Comparison of ENCODE assay signal across 11 cellular contexts in genomic region chr17:38894276-38894675, GRCh38. TPM values are rescaled to one million over a fixed set of nuclear protein-coding genes. Genes with fewer than 3 reads are reported as not detected.
DNase-seq lines count a peak whose midpoint lies in the region; ATAC-seq and TF ChIP-seq lines count a peak whose summit lies in the region.
"Had no signal": no experiment of that assay in that cellular context is flagged by ENCODE, and none has a peak within 500 bp of the region (broad histone marks: within the 10 kb centered on the region; RNA-seq: fewer than 3 reads in every experiment).

No MANE protein-coding gene starts in this region.

- DNase-seq in NCI-H82 (lab: John Stamatoyannopoulos, UW) (peak; percentile 41), NCI-H82 treated with DMSO at 0.1 percent for 48 hours (lab: John Stamatoyannopoulos, UW; ENCODE audit: unreplicated experiment) (no peak), left lung (no peak), AG20443 (ENCODE audit: low spot score) (no peak), NCI-H1048 (lab: John Stamatoyannopoulos, UW) (no peak), foreskin fibroblast (no peak)
- no peak for DNase-seq in activated CD4-positive, alpha-beta memory T cell treated with anti-CD3 and anti-CD28 coated beads, Interleukin-2, amount 10 ng/mL, durations not matched to agents 7 days and 5 days
- no peak for DNase-seq in stimulated activated naive CD8-positive, alpha-beta T cell treated with anti-CD3 and anti-CD28 coated beads, Interleukin-15, amount 100 ng/mL, for 72 hours
- DNase-seq: 8988T; stimulated activated naive CD4-positive, alpha-beta T cell treated with Interleukin-2 at 50 U/mL for 16 hours had no signal

- intact Hi-C loops in left lung (cut with DNase I), result no loop called here

- POLR2A ChIA-PET in activated CD4-positive, alpha-beta memory T cell treated with anti-CD3 and anti-CD28 coated beads, Interleukin-2, amount 10 ng/mL, durations not matched to agents 7 days and 5 days (lab: Charles Lee), result interaction anchor here (0.6 to 3.5 kb wide), 6 partner anchors 8 to 666 kb away, joined by 3 to 24 read pairs (median 6); partner anchors contain the start of genes LASP1 and RPL23

- H3K9me3 Mint-ChIP-seq in activated CD4-positive, alpha-beta memory T cell treated with anti-CD3 and anti-CD28 coated beads, Interleukin-2, amount 10 ng/mL, durations not matched to agents 7 days and 5 days, result no peaks in the 10 kb centered on the region
- no peaks in the 10 kb centered on the region for H3K9me3 Mint-ChIP-seq in stimulated activated naive CD8-positive, alpha-beta T cell treated with anti-CD3 and anti-CD28 coated beads, Interleukin-15, amount 100 ng/mL, for 72 hours

- no peak overlapping the region for H3K4me3 Mint-ChIP-seq in activated CD4-positive, alpha-beta memory T cell treated with anti-CD3 and anti-CD28 coated beads, Interleukin-2, amount 10 ng/mL, durations not matched to agents 7 days and 5 days
- H3K4me3 Mint-ChIP-seq in stimulated activated naive CD8-positive, alpha-beta T cell treated with anti-CD3 and anti-CD28 coated beads, Interleukin-15, amount 100 ng/mL, for 72 hours, result peak overlapping the region in 1 of 2 donors; percentile 67

- H3K27ac Mint-ChIP-seq in activated CD4-positive, alpha-beta memory T cell treated with anti-CD3 and anti-CD28 coated beads, Interleukin-2, amount 10 ng/mL, durations not matched to agents 7 days and 5 days, result peak overlapping the region; percentile 71
- peak overlapping the region; percentile 31 to 74 for H3K27ac Mint-ChIP-seq in stimulated activated naive CD8-positive, alpha-beta T cell treated with anti-CD3 and anti-CD28 coated beads, Interleukin-15, amount 100 ng/mL, for 72 hours

- TF ChIP-seq CTCF in left lung (IDR thresholded peaks at IDR 0.05) (no peak), foreskin fibroblast (IDR thresholded peaks at IDR 0.05; ENCODE audit: low read depth, low read length) (no peak)

- H3K36me3 ChIP-seq in left lung, result peaks cover 0 to 84% of the 10 kb centered on the region in 2 donors

- no peaks in the 10 kb centered on the region for H3K9me3 ChIP-seq in left lung

- H3K27me3 ChIP-seq in left lung, result no peaks in the 10 kb centered on the region

- CTCF ChIA-PET in activated CD4-positive, alpha-beta memory T cell treated with anti-CD3 and anti-CD28 coated beads, Interleukin-2, amount 10 ng/mL, durations not matched to agents 7 days and 5 days (lab: Charles Lee), result interaction anchor here (0.6 to 2.3 kb wide), 5 partner anchors 10 to 271 kb away, joined by 3 to 7 read pairs (median 4); partner anchors contain the start of gene LASP1

- peaks cover 72% of the 10 kb centered on the region for H3K36me3 Mint-ChIP-seq in activated CD4-positive, alpha-beta memory T cell treated with anti-CD3 and anti-CD28 coated beads, Interleukin-2, amount 10 ng/mL, durations not matched to agents 7 days and 5 days (ENCODE audit: low read depth)

- H3K27ac ChIP-seq in left lung, result peak overlapping the region; percentile 60 to 76
- H3K27ac ChIP-seq: SK-N-MC had no signal

- H3K4me1 Mint-ChIP-seq in activated CD4-positive, alpha-beta memory T cell treated with anti-CD3 and anti-CD28 coated beads, Interleukin-2, amount 10 ng/mL, durations not matched to agents 7 days and 5 days, result peaks cover 86% of the 10 kb centered on the region
- H3K4me1 Mint-ChIP-seq in stimulated activated naive CD8-positive, alpha-beta T cell treated with anti-CD3 and anti-CD28 coated beads, Interleukin-15, amount 100 ng/mL, for 72 hours, result peaks cover 96% of the 10 kb centered on the region

- H3K4me1 ChIP-seq in left lung, result peaks cover 40 to 98% of the 10 kb centered on the region in 2 donors

- H3K27me3 Mint-ChIP-seq in activated CD4-positive, alpha-beta memory T cell treated with anti-CD3 and anti-CD28 coated beads, Interleukin-2, amount 10 ng/mL, durations not matched to agents 7 days and 5 days, result no peaks in the 10 kb centered on the region
- no peaks in the 10 kb centered on the region for H3K27me3 Mint-ChIP-seq in stimulated activated naive CD8-positive, alpha-beta T cell treated with anti-CD3 and anti-CD28 coated beads, Interleukin-15, amount 100 ng/mL, for 72 hours

- ATAC-seq in left lung, result no peak
- ATAC-seq in stimulated activated naive CD8-positive, alpha-beta T cell treated with anti-CD3 and anti-CD28 coated beads, Interleukin-15, amount 100 ng/mL, for 72 hours, result no peak

- no peak overlapping the region for H3K4me3 ChIP-seq in left lung
- no peak overlapping the region for H3K4me3 ChIP-seq in foreskin fibroblast (ENCODE audit: low read depth in 1 of 2, low read length in 2 of 2)
- H3K4me3 ChIP-seq: SK-N-MC had no signal

RNA-seq across cellular contexts. Expression of gene LASP1, which starts 24.4 kb away (rescaled TPM):
- total RNA-seq in activated CD4-positive, alpha-beta memory T cell treated with anti-CD3 and anti-CD28 coated beads, Interleukin-2, amount 10 ng/mL, durations not matched to agents 7 days and 5 days, result 100 to 1,000 TPM; 193 to 196 TPM
- 100 to 1,000 TPM; 163 to 172 TPM for total RNA-seq in left lung

RNA-seq across cellular contexts. Expression of gene RPL23, which starts 40.8 kb away (rescaled TPM):
- total RNA-seq in activated CD4-positive, alpha-beta memory T cell treated with anti-CD3 and anti-CD28 coated beads, Interleukin-2, amount 10 ng/mL, durations not matched to agents 7 days and 5 days, result 100 to 1,000 TPM; 933 to 960 TPM
- total RNA-seq in left lung, result 1,000 to 10,000 TPM; 1,144 to 1,160 TPM
